In the genomic region with DNA sequence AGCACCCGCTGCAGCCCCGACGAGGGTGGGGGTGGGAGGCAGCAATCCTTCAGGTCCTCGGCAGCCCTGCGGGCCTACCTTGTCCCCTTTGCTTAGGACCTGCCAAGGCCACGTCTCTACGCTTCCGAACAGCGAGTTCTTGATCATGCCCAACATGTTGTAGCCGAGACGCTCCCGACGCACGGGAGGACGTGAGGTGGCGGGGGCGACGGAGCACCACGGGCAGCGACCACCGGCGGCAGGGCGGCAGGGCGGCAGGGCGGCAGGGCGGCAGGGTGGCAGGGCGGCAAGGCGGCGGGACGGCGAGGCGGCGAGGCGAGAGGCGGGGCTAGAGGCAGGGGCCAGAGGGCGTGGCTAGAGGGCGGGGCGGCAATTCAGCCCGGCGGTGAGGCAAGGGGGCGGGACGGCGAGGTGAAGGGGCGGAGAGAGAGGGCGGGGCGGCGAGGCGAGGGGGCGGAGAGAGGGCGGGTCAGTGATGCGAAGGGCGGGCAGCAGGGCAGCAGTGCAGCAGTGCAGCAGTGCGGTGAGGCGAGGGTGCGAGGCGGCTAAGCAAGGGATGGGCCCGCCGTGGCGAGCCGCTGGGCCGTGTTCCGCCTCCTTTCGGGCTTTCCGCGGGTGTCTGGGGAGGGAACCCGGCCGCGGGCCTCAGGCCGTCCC, we compare ENCODE assay signal across 1 cellular context.
A peak's percentile ranks its signal among the peaks of the same experiment; 100 is the strongest.
TF ChIP-seq lines count a peak whose summit lies in the region.

A gene with protein sequence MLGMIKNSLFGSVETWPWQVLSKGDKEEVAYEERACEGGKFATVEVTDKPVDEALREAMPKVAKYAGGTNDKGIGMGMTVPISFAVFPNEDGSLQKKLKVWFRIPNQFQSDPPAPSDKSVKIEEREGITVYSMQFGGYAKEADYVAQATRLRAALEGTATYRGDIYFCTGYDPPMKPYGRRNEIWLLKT (minus strand): TSS at position 307 of the 657 bp plus-strand sequence. CDS start 151 bp downstream, at position 156.

TF ChIP-seq in HCT116, 20 proteins besides CTCF, POLR2A, EP300 and RAD21 (continued from another document):
- TF ChIP-seq SIN3A (IDR thresholded peaks at IDR 0.05; ENCODE audit: low read depth): 0 out of 2 replicates have a peak, but pooled peaks have one; percentile 55
- peak; percentile 79; the same call in 1 of the 2 replicates for TF ChIP-seq SRF (IDR thresholded peaks at IDR 0.05; ENCODE audit: low read depth)
- peak; percentile 59 for TF ChIP-seq ZFX (IDR thresholded peaks at IDR 0.05)
